Comparison of ENCODE assay signal across 25 cellular contexts in genomic region chr13:103255587-103256301, GRCh38.
"Had no signal": no experiment of that assay in that cellular context is flagged by ENCODE, and none has a peak within 500 bp of the region (broad histone marks: within the 10 kb centered on the region; RNA-seq: fewer than 3 reads in every experiment).

No MANE protein-coding gene starts in this region.

- H3K4me2 ChIP-seq: KMS-11, PC-9 had no signal

- DNase-seq: activated CD4-positive, alpha-beta memory T cell treated with anti-CD3 and anti-CD28 coated beads, Interleukin-2, amount 10 ng/mL, durations not matched to agents 7 days and 5 days; activated CD4-positive, alpha-beta T cell treated with anti-CD3 and anti-CD28 coated beads for 36 hours; activated CD4-positive, alpha-beta T cell treated with anti-CD3 and anti-CD28 coated beads, Interleukin-2, amount 50 U/mL, for 1 hour; activated CD4-positive, CD25-positive, alpha-beta regulatory T cell; activated gamma-delta T cell; activated naive CD4-positive, alpha-beta T cell treated with anti-CD3 and anti-CD28 coated beads, Interleukin-2, amount 10 ng/mL, durations not matched to agents 7 days and 5 days; activated naive CD8-positive, alpha-beta T cell treated with anti-CD3 and anti-CD28 coated beads for 36 hours; activated T-cell treated with anti-CD3 and anti-CD28 coated beads for 4 hours; activated T-cell treated with anti-CD3 and anti-CD28 coated beads, Interleukin-2, amount 50 U/mL, for 48 hours; adrenal gland; anterior cingulate cortex; central memory CD4-positive, alpha-beta T cell; NCI-H1105; NCI-H1436; NCI-H187 treated with DMSO at 0.1 percent for 48 hours; NCI-H2081 treated with DMSO at 0.1 percent for 48 hours; NCI-H2171; NCI-H510A treated with DMSO at 0.1 percent for 48 hours; PC-9; SIG-M5; T-helper 1 cell had no signal

- H3K27me3 Mint-ChIP-seq: activated CD4-positive, alpha-beta memory T cell treated with anti-CD3 and anti-CD28 coated beads, Interleukin-2, amount 10 ng/mL, durations not matched to agents 7 days and 5 days; activated CD4-positive, alpha-beta T cell treated with anti-CD3 and anti-CD28 coated beads for 36 hours; activated naive CD4-positive, alpha-beta T cell treated with anti-CD3 and anti-CD28 coated beads, Interleukin-2, amount 10 ng/mL, durations not matched to agents 7 days and 5 days; activated naive CD8-positive, alpha-beta T cell treated with anti-CD3 and anti-CD28 coated beads for 36 hours; activated T-helper 17 cell treated with anti-CD3 and anti-CD28 coated beads, Interleukin-2, amount 50 U/mL, for 72 hours had no signal

- H3K27me3 ChIP-seq: adrenal gland, breast epithelium had no signal

- H3K27ac Mint-ChIP-seq: activated CD4-positive, alpha-beta memory T cell treated with anti-CD3 and anti-CD28 coated beads, Interleukin-2, amount 10 ng/mL, durations not matched to agents 7 days and 5 days; activated CD4-positive, alpha-beta T cell treated with anti-CD3 and anti-CD28 coated beads for 36 hours; activated naive CD4-positive, alpha-beta T cell treated with anti-CD3 and anti-CD28 coated beads, Interleukin-2, amount 10 ng/mL, durations not matched to agents 7 days and 5 days; activated naive CD8-positive, alpha-beta T cell treated with anti-CD3 and anti-CD28 coated beads for 36 hours; activated T-helper 17 cell treated with anti-CD3 and anti-CD28 coated beads, Interleukin-2, amount 50 U/mL, for 72 hours had no signal

- H3K4me1 Mint-ChIP-seq: activated CD4-positive, alpha-beta memory T cell treated with anti-CD3 and anti-CD28 coated beads, Interleukin-2, amount 10 ng/mL, durations not matched to agents 7 days and 5 days; activated CD4-positive, alpha-beta T cell treated with anti-CD3 and anti-CD28 coated beads for 36 hours; activated naive CD4-positive, alpha-beta T cell treated with anti-CD3 and anti-CD28 coated beads, Interleukin-2, amount 10 ng/mL, durations not matched to agents 7 days and 5 days; activated naive CD8-positive, alpha-beta T cell treated with anti-CD3 and anti-CD28 coated beads for 36 hours; activated T-helper 17 cell treated with anti-CD3 and anti-CD28 coated beads, Interleukin-2, amount 50 U/mL, for 72 hours had no signal

- H3K4me3 ChIP-seq: adrenal gland, breast epithelium, PC-9 had no signal

- H2AFZ ChIP-seq: PC-9 had no signal

- H3K27ac ChIP-seq: adrenal gland, breast epithelium, KMS-11, PC-9, VCaP had no signal

- ATAC-seq: activated CD4-positive, alpha-beta T cell treated with anti-CD3 and anti-CD28 coated beads for 36 hours; activated T-helper 17 cell treated with anti-CD3 and anti-CD28 coated beads, Interleukin-2, amount 50 U/mL, for 72 hours had no signal

- H3K4me1 ChIP-seq: adrenal gland, breast epithelium had no signal

- H3K9ac ChIP-seq: KMS-11 had no signal

- H3K36me3 Mint-ChIP-seq: activated naive CD4-positive, alpha-beta T cell treated with anti-CD3 and anti-CD28 coated beads, Interleukin-2, amount 10 ng/mL, durations not matched to agents 7 days and 5 days; activated naive CD8-positive, alpha-beta T cell treated with anti-CD3 and anti-CD28 coated beads for 36 hours had no signal

- H3K9me3 Mint-ChIP-seq: activated T-helper 17 cell treated with anti-CD3 and anti-CD28 coated beads, Interleukin-2, amount 50 U/mL, for 72 hours had no signal

- H3K36me3 ChIP-seq: adrenal gland, breast epithelium had no signal

- H3K4me3 Mint-ChIP-seq: activated CD4-positive, alpha-beta memory T cell treated with anti-CD3 and anti-CD28 coated beads, Interleukin-2, amount 10 ng/mL, durations not matched to agents 7 days and 5 days; activated CD4-positive, alpha-beta T cell treated with anti-CD3 and anti-CD28 coated beads for 36 hours; activated naive CD4-positive, alpha-beta T cell treated with anti-CD3 and anti-CD28 coated beads, Interleukin-2, amount 10 ng/mL, durations not matched to agents 7 days and 5 days; activated naive CD8-positive, alpha-beta T cell treated with anti-CD3 and anti-CD28 coated beads for 36 hours; activated T-helper 17 cell treated with anti-CD3 and anti-CD28 coated beads, Interleukin-2, amount 50 U/mL, for 72 hours had no signal

- H3K9me3 ChIP-seq: adrenal gland had no signal
